ENCODE assay signal across 10 cellular contexts in genomic region chr10:26739087-26739631, GRCh38.
A peak's percentile ranks its signal among the peaks of the same experiment; 100 is the strongest.
DNase-seq lines count a peak whose midpoint lies in the region; ATAC-seq and TF ChIP-seq lines count a peak whose summit lies in the region.
"Had no signal": no experiment of that assay in that cellular context is flagged by ENCODE, and none has a peak within 500 bp of the region (broad histone marks: within the 10 kb centered on the region; RNA-seq: fewer than 3 reads in every experiment).

No MANE protein-coding gene starts in this region.

- H3K4me3 Mint-ChIP-seq in activated T-cell treated with anti-CD3 and anti-CD28 coated beads, Interleukin-2, amount 50 U/mL, for 24 hours = peak overlapping the region; percentile 39

- no peaks in the 10 kb centered on the region for H3K27me3 Mint-ChIP-seq in activated T-cell treated with anti-CD3 and anti-CD28 coated beads, Interleukin-2, amount 50 U/mL, for 24 hours

- no peaks in the 10 kb centered on the region for H3K9me3 Mint-ChIP-seq in activated T-cell treated with anti-CD3 and anti-CD28 coated beads, Interleukin-2, amount 50 U/mL, for 24 hours

- H3K4me3 ChIP-seq in OCI-LY3 (ENCODE audit: low read length) = peak overlapping the region; percentile 45
- no peak overlapping the region for H3K4me3 ChIP-seq in skin epidermis

- DNase-seq in activated T-cell treated with anti-CD3 and anti-CD28 coated beads, Interleukin-2, amount 50 U/mL, for 24 hours = no peak
- DNase-seq in activated T-cell treated with anti-CD3 and anti-CD28 coated beads for 4 hours = no peak
- no peak for DNase-seq in NCI-H510A treated with DMSO at 0.1 percent for 48 hours (lab: John Stamatoyannopoulos, UW)
- DNase-seq in T-helper 9 cell = no peak
- DNase-seq in midbrain (lab: John Stamatoyannopoulos, UW) = no peak
- DNase-seq: mesendoderm, NCI-H226 had no signal

- H3K4me1 ChIP-seq in OCI-LY3 (ENCODE audit: low read length) = peaks cover 96% of the 10 kb centered on the region

- no peaks in the 10 kb centered on the region for H3K27me3 ChIP-seq in OCI-LY3 (ENCODE audit: low read depth, low read length)

- peaks cover 59% of the 10 kb centered on the region for H3K4me1 Mint-ChIP-seq in activated T-cell treated with anti-CD3 and anti-CD28 coated beads, Interleukin-2, amount 50 U/mL, for 24 hours (ENCODE audit: low read depth)

- peak overlapping the region; percentile 68 for H3K4me2 ChIP-seq in OCI-LY3 (ENCODE audit: low read length)

- H4K20me1 ChIP-seq in OCI-LY3 (ENCODE audit: insufficient read depth, low read length) = no peaks in the 10 kb centered on the region

- H2AFZ ChIP-seq in OCI-LY3 (ENCODE audit: low read depth, low read length) = no peak overlapping the region

- H3K36me3 ChIP-seq in OCI-LY3 (replicated peaks; ENCODE audit: low read depth, low read length) = peaks cover 49% of the 10 kb centered on the region

- H3K9me3 ChIP-seq in OCI-LY3 (ENCODE audit: insufficient read depth, low read length) = no peaks in the 10 kb centered on the region

- peak overlapping the region; percentile 94 for H3K27ac Mint-ChIP-seq in activated T-cell treated with anti-CD3 and anti-CD28 coated beads, Interleukin-2, amount 50 U/mL, for 24 hours

- H3K9ac ChIP-seq in OCI-LY3 (ENCODE audit: low read length) = peak overlapping the region; percentile 80

- no peak for TF ChIP-seq CTCF in OCI-LY3 (IDR thresholded peaks at IDR 0.05; ENCODE audit: low read depth, low read length)

- H3K79me2 ChIP-seq in OCI-LY3 (ENCODE audit: low read length) = peaks cover 49% of the 10 kb centered on the region

- peak; percentile 39 for ATAC-seq in HG02623 (IDR thresholded peaks at IDR 0.05; ENCODE audit: unreplicated experiment)

- H3K36me3 Mint-ChIP-seq in activated T-cell treated with anti-CD3 and anti-CD28 coated beads, Interleukin-2, amount 50 U/mL, for 24 hours (ENCODE audit: low read depth) = peaks cover 100% of the 10 kb centered on the region

- H3K27ac ChIP-seq in OCI-LY3 (ENCODE audit: low read length) = peak overlapping the region; percentile 99
- peak overlapping the region in 11 of 21 experiments; percentile 9 to 88 (median 61) for H3K27ac ChIP-seq in skin epidermis
